ENCODE assay signal across 19 cellular contexts in the genomic region with DNA sequence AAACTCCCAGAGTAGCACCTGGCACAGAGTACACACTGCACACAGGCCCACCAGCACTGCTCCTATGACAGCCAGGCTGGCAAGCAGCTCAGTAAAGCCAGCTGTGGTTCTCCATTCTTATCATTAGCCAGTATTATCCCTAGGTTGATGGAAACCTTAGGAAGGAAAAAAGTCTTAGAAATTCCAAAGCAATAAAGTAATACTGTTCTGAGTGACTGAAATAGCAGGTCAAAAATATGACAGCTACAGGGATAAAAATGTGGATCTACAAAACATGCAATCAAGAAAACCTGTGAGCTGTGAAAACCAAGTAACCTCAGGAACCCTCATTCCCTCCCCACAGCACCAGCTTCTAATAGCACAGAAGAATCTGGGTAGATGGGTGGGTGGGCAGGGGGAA.
"Had no signal": no experiment of that assay in that cellular context is flagged by ENCODE, and none has a peak within 500 bp of the region (broad histone marks: within the 10 kb centered on the region; RNA-seq: fewer than 3 reads in every experiment).

No MANE protein-coding gene starts in this region.

- DNase-seq: activated CD4-positive, alpha-beta T cell treated with anti-CD3 and anti-CD28 coated beads for 4 hours; activated CD8-positive, alpha-beta memory T cell treated with anti-CD3 and anti-CD28 coated beads, Interleukin-2, amount 50 U/mL, for 4 hours; activated CD8-positive, alpha-beta T cell treated with anti-CD3 and anti-CD28 coated beads for 36 hours; activated gamma-delta T cell treated with Interleukin-2 at 50 U/mL for 16 hours; activated naive CD4-positive, alpha-beta T cell treated with anti-CD3 and anti-CD28 coated beads, Interleukin-2, amount 10 ng/mL, durations not matched to agents 7 days and 5 days; activated naive CD8-positive, alpha-beta T cell treated with anti-CD3 and anti-CD28 coated beads for 36 hours; activated T-cell treated with anti-CD3 and anti-CD28 coated beads, Interleukin-2, amount 50 U/mL, for 72 hours; anterior cingulate cortex; MM.1S; NCI-H1105; NCI-H1436; NCI-H1694 treated with DMSO at 0.1 percent for 48 hours; NCI-H2029 treated with DMSO at 0.1 percent for 48 hours; NCI-H2171; NCI-H2227 treated with DMSO at 0.1 percent for 48 hours; NCI-H510A; NCI-H526 treated with DMSO at 0.1 percent for 48 hours; OCI-M1; Right ventricle myocardium superior had no signal
